Comparison of ENCODE assay signal across 8 cellular contexts in the genomic region with DNA sequence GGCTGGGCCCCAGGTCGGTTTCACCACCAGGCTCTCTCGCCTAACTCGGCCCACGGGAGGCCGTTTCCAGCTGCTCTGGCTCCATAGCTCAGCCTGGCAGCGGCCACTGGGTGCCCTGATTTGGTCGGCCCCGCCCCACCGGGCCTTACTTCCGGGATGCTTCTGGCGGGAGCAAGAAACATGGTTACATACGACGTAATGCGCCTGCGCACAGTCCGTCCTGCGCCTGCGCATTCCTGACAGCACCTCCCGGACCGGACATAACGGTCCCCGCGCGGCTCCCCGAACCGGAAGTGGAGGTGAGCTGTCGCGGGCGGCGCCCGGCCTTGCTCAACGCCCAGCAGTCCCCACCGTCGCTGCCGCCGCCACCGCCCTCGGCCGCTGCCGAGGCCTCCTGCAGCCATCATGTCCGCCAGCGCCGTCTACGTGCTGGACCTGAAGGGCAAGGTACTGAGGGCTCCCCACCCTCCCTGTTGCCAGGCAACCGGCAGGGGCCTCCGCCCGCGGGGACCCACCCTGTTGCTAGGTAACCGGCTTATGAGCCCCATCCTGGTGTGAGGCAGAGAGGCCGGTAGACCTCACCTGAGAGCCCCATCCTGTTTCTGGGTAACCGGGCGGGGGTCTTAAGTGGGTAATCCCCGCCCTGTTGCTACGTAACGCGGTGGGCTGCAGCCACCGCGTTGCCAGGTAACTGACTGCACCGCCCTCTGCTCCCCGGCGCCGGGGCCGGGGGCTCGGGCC. TPM values are rescaled to one million over a fixed set of nuclear protein-coding genes. Genes with fewer than 3 reads are reported as not detected.
DNase-seq lines count a peak whose midpoint lies in the region; ATAC-seq and TF ChIP-seq lines count a peak whose summit lies in the region.

Gene AP1M1, plus strand, starts transcription at position 290 of the 741 bp plus-strand sequence. Its CDS starts 116 bp downstream, at position 406.

- H3K27ac ChIP-seq in AG04450 (ENCODE audit: low read depth, low read length): peak within 1 kb of the TSS; percentile 90
- H3K27ac ChIP-seq in caudate nucleus (ENCODE audit: low read depth, low read length): peak within 1 kb of the TSS; percentile 93

- no peaks in the 10 kb centered on the region for H3K27me3 Mint-ChIP-seq in activated B cell treated with CpG ODN at 0.5 μM for 24 hours

- POLR2A ChIA-PET in AG04450 (lab: Yijun Ruan, JAX): interaction anchor here (0.8 to 1.6 kb wide), 6 partner anchors 12 to 141 kb away, joined by 3 to 11 read pairs (median 4); partner anchors contain the start of genes FAM32A, KLF2 and TPM4
- POLR2A ChIA-PET in activated B cell treated with CpG ODN at 0.5 μM for 24 hours (lab: Charles Lee): interaction anchor here (0.6 to 1.5 kb wide), 16 partner anchors 9 to 1569 kb away, joined by 3 to 25 read pairs (median 4); partner anchors contain the start of genes FAM32A, HSH2D, KLF2 and RAB8A

- H3K27me3 ChIP-seq in AG04450 (ENCODE audit: control insufficient read depth, insufficient read depth, low read length): no peaks in the 10 kb centered on the region

- peaks cover 39% of the 10 kb centered on the region for H3K4me1 Mint-ChIP-seq in activated B cell treated with CpG ODN at 0.5 μM for 24 hours

- intact Hi-C loops in activated B cell treated with CpG ODN at 0.5 μM for 24 hours (cut with micrococcal nuclease): loop anchor here (1.0 to 5.0 kb wide), 4 partner anchors 12 to 431 kb away; partner anchors contain the start of genes CHERP, FAM32A, KLF2 and MED26

- no peak for TF ChIP-seq CTCF in AG04450 (IDR thresholded peaks at IDR 0.05; ENCODE audit: low read depth, low read length)
- no peak for TF ChIP-seq CTCF in activated B cell treated with CpG ODN at 0.5 μM for 24 hours (IDR thresholded peaks at IDR 0.05)

- ATAC-seq in GM18909 (IDR thresholded peaks at IDR 0.05; ENCODE audit: poor library complexity, unreplicated experiment) (peak; percentile 81), HG03175 (IDR thresholded peaks at IDR 0.05; ENCODE audit: unreplicated experiment) (peak; percentile 83), activated B cell treated with CpG ODN at 0.5 μM for 24 hours (ENCODE audit: low read depth) (peak; percentile 88)

- H3K9me3 ChIP-seq in AG04450 (ENCODE audit: control insufficient read depth, insufficient read depth, low read length): no peaks in the 10 kb centered on the region; the same call in 1 of the 2 replicates

- CTCF ChIA-PET in AG04450 (lab: Charles Lee) (interaction anchor here (0.6 to 4.5 kb wide), 6 partner anchors 13 to 1693 kb away, joined by 3 to 23 read pairs (median 4); partner anchors contain the start of gene FAM32A), activated B cell treated with CpG ODN at 0.5 μM for 24 hours (lab: Charles Lee) (interaction anchor here (1.4 to 1.9 kb wide), 3 partner anchors 12 to 156 kb away, joined by 3 to 5 read pairs (median 4); no protein-coding TSS in a partner anchor)

- H3K9me3 Mint-ChIP-seq in activated B cell treated with CpG ODN at 0.5 μM for 24 hours: no peaks in the 10 kb centered on the region

- peak within 1 kb of the TSS; percentile 97 for H3K27ac Mint-ChIP-seq in activated B cell treated with CpG ODN at 0.5 μM for 24 hours

- DNase-seq in AG04450 (ENCODE audit: low read depth, low spot score) (peak; percentile 95), NCI-H226 (peak; percentile 95), activated B cell treated with CpG ODN at 0.5 μM for 24 hours (peak; percentile 99), caudate nucleus (lab: John Stamatoyannopoulos, UW) (peak; percentile 74 to 98 (median 94)), inferior parietal cortex (ENCODE audit: extremely low spot score) (peak; percentile 99)
- peak; percentile 96 to 99 for DNase-seq in stimulated activated CD4-positive, alpha-beta T cell treated with anti-CD3 and anti-CD28 coated beads, Interleukin-12 subunit alpha, Interleukin-12 subunit beta, amount 100 ng/mL, for 24 hours (ENCODE audit: low read depth in 2 of 2)

- peaks cover 37% of the 10 kb centered on the region for H3K36me3 Mint-ChIP-seq in activated B cell treated with CpG ODN at 0.5 μM for 24 hours (ENCODE audit: low read depth)

- peak within 1 kb of the TSS; percentile 98 for H3K4me3 ChIP-seq in AG04450 (ENCODE audit: low read depth, low read length)

- peak within 1 kb of the TSS; percentile 83 for H3K4me3 Mint-ChIP-seq in activated B cell treated with CpG ODN at 0.5 μM for 24 hours

RNA-seq across cellular contexts. Expression of gene AP1M1, which starts in this region (rescaled TPM):
- polyA plus RNA-seq in AG04450 (2011; rRNA removed): 42.5 and 54.3 TPM in 2 replicates
- 59.5 and 63.7 TPM in 2 replicates for polyA minus RNA-seq in AG04450 (2011; rRNA and poly(A)+ RNA removed)
- 82.6 and 87.5 TPM in 2 replicates for total RNA-seq in activated B cell treated with CpG ODN at 0.5 μM for 24 hours

Comparison
In these comparisons a context has a peak if more than half of its experiments do, and no peak if none do; other contexts are left out.
1. Peak in every context shown above with its lines: DNase-seq, ATAC-seq, H3K4me3 ChIP-seq and H3K27ac ChIP-seq.